In the genomic region with DNA sequence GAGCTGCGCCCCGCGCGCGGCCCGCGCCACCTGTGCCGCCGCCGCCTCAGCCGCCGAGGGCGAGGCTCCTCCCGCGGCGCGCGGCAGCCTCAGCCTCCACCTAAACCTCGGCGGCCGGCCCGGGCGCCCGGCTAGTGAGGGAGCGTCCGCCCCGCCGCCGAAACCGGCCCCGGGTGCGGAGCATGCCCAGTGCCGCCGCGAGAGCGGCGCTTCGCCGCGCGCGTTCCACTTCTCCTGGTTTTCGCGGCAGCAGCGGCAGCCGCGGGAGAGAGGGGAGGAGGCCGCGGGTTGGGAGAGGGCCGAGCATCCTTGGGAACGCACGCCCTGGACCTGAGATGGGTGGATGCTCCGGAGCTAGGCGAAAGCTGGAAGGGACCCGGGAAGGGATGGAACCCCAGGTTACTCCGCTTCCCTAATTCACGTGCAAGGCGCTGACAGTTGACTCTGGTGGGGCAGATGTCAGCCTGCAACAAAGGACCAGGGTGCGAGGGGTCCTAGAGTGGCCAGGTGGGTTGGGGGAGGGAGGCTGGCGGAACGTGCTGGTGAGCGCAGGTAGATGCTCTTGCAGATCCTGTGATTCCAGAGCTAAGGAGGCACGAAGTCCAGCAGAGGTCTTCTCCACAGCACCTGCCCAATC, we compare ENCODE assay signal across 9 cellular contexts. TPM values are rescaled to one million over a fixed set of nuclear protein-coding genes. Genes with fewer than 3 reads are reported as not detected.
DNase-seq lines count a peak whose midpoint lies in the region; ATAC-seq, FAIRE-seq and TF ChIP-seq lines count a peak whose summit lies in the region.
"Had no signal": no experiment of that assay in that cellular context is flagged by ENCODE, and none has a peak within 500 bp of the region (broad histone marks: within the 10 kb centered on the region; RNA-seq: fewer than 3 reads in every experiment).

A gene with protein sequence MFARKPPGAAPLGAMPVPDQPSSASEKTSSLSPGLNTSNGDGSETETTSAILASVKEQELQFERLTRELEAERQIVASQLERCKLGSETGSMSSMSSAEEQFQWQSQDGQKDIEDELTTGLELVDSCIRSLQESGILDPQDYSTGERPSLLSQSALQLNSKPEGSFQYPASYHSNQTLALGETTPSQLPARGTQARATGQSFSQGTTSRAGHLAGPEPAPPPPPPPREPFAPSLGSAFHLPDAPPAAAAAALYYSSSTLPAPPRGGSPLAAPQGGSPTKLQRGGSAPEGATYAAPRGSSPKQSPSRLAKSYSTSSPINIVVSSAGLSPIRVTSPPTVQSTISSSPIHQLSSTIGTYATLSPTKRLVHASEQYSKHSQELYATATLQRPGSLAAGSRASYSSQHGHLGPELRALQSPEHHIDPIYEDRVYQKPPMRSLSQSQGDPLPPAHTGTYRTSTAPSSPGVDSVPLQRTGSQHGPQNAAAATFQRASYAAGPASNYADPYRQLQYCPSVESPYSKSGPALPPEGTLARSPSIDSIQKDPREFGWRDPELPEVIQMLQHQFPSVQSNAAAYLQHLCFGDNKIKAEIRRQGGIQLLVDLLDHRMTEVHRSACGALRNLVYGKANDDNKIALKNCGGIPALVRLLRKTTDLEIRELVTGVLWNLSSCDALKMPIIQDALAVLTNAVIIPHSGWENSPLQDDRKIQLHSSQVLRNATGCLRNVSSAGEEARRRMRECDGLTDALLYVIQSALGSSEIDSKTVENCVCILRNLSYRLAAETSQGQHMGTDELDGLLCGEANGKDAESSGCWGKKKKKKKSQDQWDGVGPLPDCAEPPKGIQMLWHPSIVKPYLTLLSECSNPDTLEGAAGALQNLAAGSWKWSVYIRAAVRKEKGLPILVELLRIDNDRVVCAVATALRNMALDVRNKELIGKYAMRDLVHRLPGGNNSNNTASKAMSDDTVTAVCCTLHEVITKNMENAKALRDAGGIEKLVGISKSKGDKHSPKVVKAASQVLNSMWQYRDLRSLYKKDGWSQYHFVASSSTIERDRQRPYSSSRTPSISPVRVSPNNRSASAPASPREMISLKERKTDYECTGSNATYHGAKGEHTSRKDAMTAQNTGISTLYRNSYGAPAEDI (N-terminal part only) (minus strand): TSS at position 177 of the 637 bp plus-strand sequence. CDS start 593 bp downstream, outside the sequence.

- no peak within 1 kb of the TSS for H3K27ac ChIP-seq in RWPE1

- intact Hi-C loops in posterior cingulate gyrus (cut with DNase I), result loop anchor here (5.0 to 10.0 kb wide), 4 partner anchors 107 to 640 kb away; no protein-coding TSS in a partner anchor

- CTCF ChIA-PET in RWPE1 (lab: Yijun Ruan, JAX), result interaction anchor here (0.6 kb wide), 1 partner anchor 795 kb away, joined by 3 read pairs; no protein-coding TSS in a partner anchor

- peak; percentile 7 for ATAC-seq in HG02885 (IDR thresholded peaks at IDR 0.05; ENCODE audit: poor library complexity, unreplicated experiment)

- POLR2A ChIA-PET in RWPE1 (lab: Yijun Ruan, JAX; ENCODE audit: low non-redundant PET), result no interaction called here

- no peak for TF ChIP-seq POLR2A in GM12891 (IDR thresholded peaks at IDR 0.05; ENCODE audit: low read depth, low read length)

- no peak for FAIRE-seq in GM12891 (lab: Jason Lieb, UNC)

- no peak for TF ChIP-seq CTCF in RWPE1 (conservative IDR thresholded peaks at IDR 0.05; ENCODE audit: low read depth)

- peak; percentile 89 for DNase-seq in DMS 273 (lab: John Stamatoyannopoulos, UW; ENCODE audit: unreplicated experiment)
- DNase-seq in RWPE1 (ENCODE audit: low spot score), result peak; percentile 14
- peak; percentile 57 for DNase-seq in globus pallidus (ENCODE audit: low spot score)
- peak; percentile 53 to 97 (median 78) for DNase-seq in posterior cingulate gyrus
- no peak for DNase-seq in stimulated activated naive CD4-positive, alpha-beta T cell (lab: John Stamatoyannopoulos, UW)
- no peak for DNase-seq in GM12891 (ENCODE audit: insufficient read length, low spot score)
- DNase-seq in GF-D8 (lab: John Stamatoyannopoulos, UW), result no peak

TF ChIP-seq in GM12891, 5 proteins besides CTCF, POLR2A, EP300 and RAD21:
- TF ChIP-seq SPI1 (IDR thresholded peaks at IDR 0.05; ENCODE audit: low read depth, low read length) (no peak), POU2F2 (IDR thresholded peaks at IDR 0.05; ENCODE audit: low read depth, low read length) (no peak), PAX5 (IDR thresholded peaks at IDR 0.05; ENCODE audit: insufficient read depth, low read length, severe bottlenecking) (no peak), TAF1 (IDR thresholded peaks at IDR 0.05; ENCODE audit: low read depth, low read length) (no peak), POLR2AphosphoS5 (IDR thresholded peaks at IDR 0.05; ENCODE audit: low read depth, low read length) (no peak)
TF ChIP-seq in GM12891: peak in this region for 0.

RNA-seq across cellular contexts. Expression of the gene that starts here (rescaled TPM):
- 0.03 TPM for polyA plus RNA-seq in GM12891 (2012; ENCODE audit: low read depth, missing spikeins)
- polyA plus RNA-seq: fibroblast of lung had no signal

Comparison
In these comparisons a context has a peak if more than half of its experiments do, and no peak if none do; other contexts are left out.
1. DNase-seq: peak in DMS 273 (single experiment), RWPE1 (single experiment), globus pallidus (single experiment) and posterior cingulate gyrus (10 of 10); none in stimulated activated naive CD4-positive, alpha-beta T cell (0 of 6), GM12891 (single experiment) and GF-D8 (single experiment).